8 cellular contexts compared by ENCODE assay signal in the genomic region with DNA sequence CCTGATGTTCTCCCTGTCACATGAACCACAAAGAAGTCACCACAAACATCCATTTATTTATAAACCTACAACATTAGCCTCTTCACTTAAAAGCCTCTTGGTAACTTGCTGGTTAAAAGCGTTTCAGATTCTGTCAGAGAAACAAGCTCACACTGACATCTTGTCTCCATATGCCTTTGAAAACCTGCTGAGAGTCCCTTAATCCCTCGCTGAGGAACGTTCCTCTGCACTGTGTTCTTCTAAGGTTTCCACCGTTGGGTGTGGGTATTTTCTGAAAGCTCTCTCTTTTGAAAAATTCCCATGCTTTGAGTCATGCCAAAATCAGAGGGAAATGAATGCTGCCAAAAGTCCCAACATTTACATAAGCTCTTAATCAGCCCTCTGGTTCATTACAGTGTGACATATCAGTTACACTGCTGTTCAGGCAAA.
DNase-seq lines count a peak whose midpoint lies in the region; ATAC-seq and TF ChIP-seq lines count a peak whose summit lies in the region.

No MANE protein-coding gene starts in this region.

- peak; percentile 81 for DNase-seq in COLO829 (ENCODE audit: low spot score)
- peak; percentile 94 for DNase-seq in IMR-90
- DNase-seq in cerebellar cortex (ENCODE audit: low spot score), result peak; percentile 84
- peak; percentile 61 for DNase-seq in mesenchymal stem cell
- DNase-seq in activated CD4-positive, alpha-beta T cell treated with anti-CD3 and anti-CD28 coated beads, Interleukin-2, amount 10 ng/mL, durations not matched to agents 7 days and 5 days, result no peak
- no peak for DNase-seq in NOMO-1 treated with DMSO at 0.1 percent for 48 hours (lab: John Stamatoyannopoulos, UW; ENCODE audit: unreplicated experiment)

- no peak for TF ChIP-seq POLR2A in IMR-90 (IDR thresholded peaks at IDR 0.05; ENCODE audit: low read depth, low read length)

- no peaks in the 10 kb centered on the region for H3K9me3 Mint-ChIP-seq in activated CD4-positive, alpha-beta T cell treated with anti-CD3 and anti-CD28 coated beads, Interleukin-2, amount 10 ng/mL, durations not matched to agents 7 days and 5 days

- no peak for TF ChIP-seq CTCF in IMR-90 (conservative IDR thresholded peaks at IDR 0.05; ENCODE audit: low read depth, low read length)

- H3K36me3 Mint-ChIP-seq in activated CD4-positive, alpha-beta T cell treated with anti-CD3 and anti-CD28 coated beads, Interleukin-2, amount 10 ng/mL, durations not matched to agents 7 days and 5 days (ENCODE audit: low read depth), result no peaks in the 10 kb centered on the region

- H2BK12ac ChIP-seq in mesenchymal stem cell (ENCODE audit: low read length in 2 of 2), result no peak overlapping the region

- dilution Hi-C loops in IMR-90 (cut with HindIII; ENCODE audit: low sequenced_read_pairs, unreplicated experiment), result no loop called here

- peak overlapping the region; percentile 74 for H4K91ac ChIP-seq in IMR-90 (ENCODE audit: insufficient read depth, low read depth, low read length)
- H4K91ac ChIP-seq in mesenchymal stem cell (ENCODE audit: low read length), result no peak overlapping the region

- H3K36me3 ChIP-seq in IMR-90 (ENCODE audit: control insufficient read depth, insufficient read depth, low read length), result no peaks in the 10 kb centered on the region
- no peaks in the 10 kb centered on the region for H3K36me3 ChIP-seq in mesenchymal stem cell (ENCODE audit: control insufficient read depth in 1 of 2, insufficient read depth in 2 of 2, low read depth in 1 of 2, low read length in 2 of 2)

- H3K4me2 ChIP-seq in IMR-90 (ENCODE audit: low read depth, low read length) (peak overlapping the region; percentile 45), mesenchymal stem cell (ENCODE audit: low read length, poor library complexity, severe bottlenecking) (no peak overlapping the region)

- H4K20me1 ChIP-seq in IMR-90 (ENCODE audit: insufficient read depth, low read length), result no peaks in the 10 kb centered on the region

- no CpG with 5 or more reads among the region's 4 CpGs for WGBS in IMR-90 (ENCODE audit: extremely low coverage in 2 of 2, insufficient read length in 1 of 2), 2 experiments
- 0% methylated on average over 4 of the region's 4 CpGs for WGBS in mesenchymal stem cell

- H4K5ac ChIP-seq in IMR-90 (ENCODE audit: low read depth, low read length), result peak overlapping the region; percentile 1; the same call in 1 of the 2 replicates

- H2AK9ac ChIP-seq in IMR-90 (replicated peaks; ENCODE audit: low read depth, low read length, poor library complexity), result peak overlapping the region; percentile 63

- in situ Hi-C loops in IMR-90 (cut with MboI; ENCODE audit: low sequenced_read_pairs), result no loop called here

- H3K56ac ChIP-seq in IMR-90 (ENCODE audit: extremely low read depth, insufficient read depth, low read length), result peak overlapping the region; percentile 55

- H3K4me1 ChIP-seq in IMR-90 (ENCODE audit: control insufficient read depth, insufficient read depth, low read length) (peaks cover 23% of the 10 kb centered on the region), mesenchymal stem cell (ENCODE audit: control insufficient read depth, insufficient read depth, low read depth, low read length) (peaks cover 13% of the 10 kb centered on the region)

- intact Hi-C loops in IMR-90 (cut with micrococcal nuclease), result loop anchor here (10.0 kb wide), 1 partner anchor 72 kb away; no protein-coding TSS in a partner anchor

- peaks cover 22% of the 10 kb centered on the region for H3K9me1 ChIP-seq in IMR-90 (ENCODE audit: insufficient read depth, low read length)

- H3K14ac ChIP-seq in IMR-90 (replicated peaks; ENCODE audit: low read depth, low read length) (peak overlapping the region; percentile 76), mesenchymal stem cell (ENCODE audit: low read length in 2 of 2) (no peak overlapping the region)

- no peaks in the 10 kb centered on the region for H3K4me1 Mint-ChIP-seq in activated CD4-positive, alpha-beta T cell treated with anti-CD3 and anti-CD28 coated beads, Interleukin-2, amount 10 ng/mL, durations not matched to agents 7 days and 5 days

- peak overlapping the region; percentile 76 for H2BK20ac ChIP-seq in IMR-90 (ENCODE audit: low read depth, low read length)

- CTCF ChIA-PET in IMR-90 (lab: Yijun Ruan, JAX), result interaction anchor here (1.1 to 1.2 kb wide), 2 partner anchors 29 to 83 kb away, joined by 3 to 5 read pairs; no protein-coding TSS in a partner anchor
- CTCF ChIA-PET in activated CD4-positive, alpha-beta T cell treated with anti-CD3 and anti-CD28 coated beads, Interleukin-2, amount 10 ng/mL, durations not matched to agents 7 days and 5 days (lab: Charles Lee), result no interaction called here

- H3K4me3 ChIP-seq in IMR-90 (ENCODE audit: insufficient read depth, low read depth, low read length) (no peak overlapping the region), mesenchymal stem cell (ENCODE audit: insufficient read depth in 1 of 2, low read depth in 1 of 2, low read length in 2 of 2) (no peak overlapping the region)

- H2AK5ac ChIP-seq in IMR-90 (ENCODE audit: low read depth, low read length) (peak overlapping the region; percentile 75), mesenchymal stem cell (ENCODE audit: low read length, severe bottlenecking) (no peak overlapping the region)

- H3K9ac ChIP-seq in IMR-90 (ENCODE audit: low read depth, low read length) (peak overlapping the region; percentile 14; the same call in 1 of the 2 replicates), mesenchymal stem cell (ENCODE audit: low read length) (peak overlapping the region; percentile 66)

- H3K4me3 Mint-ChIP-seq in activated CD4-positive, alpha-beta T cell treated with anti-CD3 and anti-CD28 coated beads, Interleukin-2, amount 10 ng/mL, durations not matched to agents 7 days and 5 days, result no peak overlapping the region

- POLR2A ChIA-PET in IMR-90 (lab: Charles Lee; ENCODE audit: unreplicated experiment), result interaction anchor here (0.9 kb wide), 1 partner anchor 69 kb away, joined by 3 read pairs; no protein-coding TSS in a partner anchor
- POLR2A ChIA-PET in activated CD4-positive, alpha-beta T cell treated with anti-CD3 and anti-CD28 coated beads, Interleukin-2, amount 10 ng/mL, durations not matched to agents 7 days and 5 days (lab: Charles Lee), result no interaction called here

- H3K27me3 Mint-ChIP-seq in activated CD4-positive, alpha-beta T cell treated with anti-CD3 and anti-CD28 coated beads, Interleukin-2, amount 10 ng/mL, durations not matched to agents 7 days and 5 days, result no peaks in the 10 kb centered on the region

- H3K4ac ChIP-seq in IMR-90 (ENCODE audit: low read depth, low read length), result peak overlapping the region; percentile 82
- no peak overlapping the region for H3K4ac ChIP-seq in mesenchymal stem cell (ENCODE audit: low read depth in 1 of 2, low read length in 2 of 2)

- no peaks in the 10 kb centered on the region for H3K79me1 ChIP-seq in IMR-90 (ENCODE audit: low read depth in 1 of 2, low read length in 2 of 2)
- H3K79me1 ChIP-seq in mesenchymal stem cell (replicated peaks; ENCODE audit: low read length, poor library complexity, severe bottlenecking), result no peaks in the 10 kb centered on the region

- peak overlapping the region; percentile 12 for H3K23ac ChIP-seq in IMR-90 (ENCODE audit: low read depth, low read length)
- H3K23ac ChIP-seq in mesenchymal stem cell (ENCODE audit: low read length in 2 of 2), result no peak overlapping the region

- H3K27me3 ChIP-seq in IMR-90 (ENCODE audit: control insufficient read depth, insufficient read depth, low read length) (no peaks in the 10 kb centered on the region), mesenchymal stem cell (ENCODE audit: control insufficient read depth in 1 of 2, insufficient read depth in 1 of 2, low read length in 2 of 2) (no peaks in the 10 kb centered on the region)

- no peaks in the 10 kb centered on the region for H3K9me3 ChIP-seq in IMR-90 (ENCODE audit: control insufficient read depth, insufficient read depth, low read length)
- H3K9me3 ChIP-seq in mesenchymal stem cell (ENCODE audit: control insufficient read depth, low read length), result no peaks in the 10 kb centered on the region

- peak overlapping the region; percentile 75 for H2BK5ac ChIP-seq in IMR-90 (ENCODE audit: low read depth, low read length, poor library complexity, severe bottlenecking)
- H2BK5ac ChIP-seq in mesenchymal stem cell (ENCODE audit: low read depth, low read length, poor library complexity, severe bottlenecking), result no peak overlapping the region

- no peak overlapping the region for H2AFZ ChIP-seq in IMR-90 (replicated peaks; ENCODE audit: low read length, poor library complexity)
- H2AFZ ChIP-seq in mesenchymal stem cell (ENCODE audit: low read depth, low read length), result no peak overlapping the region

- no peak for TF ChIP-seq RAD21 in IMR-90 (IDR thresholded peaks at IDR 0.05; ENCODE audit: low read length)

- peak; percentile 69 for ATAC-seq in IMR-90 (ENCODE audit: low read depth)
- ATAC-seq in HG03025 (IDR thresholded peaks at IDR 0.05; ENCODE audit: low FRiP score, unreplicated experiment), result no peak
- no peak for ATAC-seq in GM18502 (IDR thresholded peaks at IDR 0.05; ENCODE audit: poor library complexity, unreplicated experiment)

- H3K18ac ChIP-seq in IMR-90 (ENCODE audit: low read depth, low read length) (peak overlapping the region; percentile 63; the same call in 1 of the 2 replicates), mesenchymal stem cell (ENCODE audit: low read depth in 1 of 2, low read length in 2 of 2) (no peak overlapping the region)

- peak overlapping the region; percentile 43; the same call in 2 of the 3 replicates for H2BK15ac ChIP-seq in IMR-90 (ENCODE audit: low read depth, low read length)
- H2BK15ac ChIP-seq in mesenchymal stem cell (ENCODE audit: low read depth, poor library complexity, severe bottlenecking), result no peak overlapping the region

- BruUV-seq in IMR-90 (replicated peaks; lab: Mats Ljungman, UMichigan), result no TSS peak

- H4K8ac ChIP-seq in IMR-90 (ENCODE audit: low read depth in 2 of 2, low read length in 2 of 2) (peak overlapping the region; percentile 30 to 47; a peak in 3 of 4 replicates), mesenchymal stem cell (ENCODE audit: low read length) (no peak overlapping the region)

- no peak overlapping the region; the same call in 1 of the 2 replicates for H3K27ac ChIP-seq in IMR-90 (ENCODE audit: insufficient read depth, low read length)
- peak overlapping the region; percentile 0 for H3K27ac ChIP-seq in mesenchymal stem cell (ENCODE audit: low read length, poor library complexity, severe bottlenecking)

- H2BK120ac ChIP-seq in IMR-90 (ENCODE audit: low read depth, low read length), result peak overlapping the region; percentile 92
- no peak overlapping the region for H2BK120ac ChIP-seq in mesenchymal stem cell (ENCODE audit: low read depth, low read length)

- H3K27ac Mint-ChIP-seq in activated CD4-positive, alpha-beta T cell treated with anti-CD3 and anti-CD28 coated beads, Interleukin-2, amount 10 ng/mL, durations not matched to agents 7 days and 5 days, result no peak overlapping the region

TF ChIP-seq in IMR-90, 13 proteins besides CTCF, POLR2A, EP300 and RAD21:
- TF ChIP-seq RFX5 (IDR thresholded peaks at IDR 0.05; ENCODE audit: low read depth, low read length), result no peak
- peak; percentile 61 for TF ChIP-seq FOS (IDR thresholded peaks at IDR 0.05; ENCODE audit: low read depth, low read length)

Comparison
In these comparisons a context has a peak if more than half of its experiments do, and no peak if none do; other contexts are left out.
1. DNase-seq: peak in COLO829 (single experiment), IMR-90 (single experiment), cerebellar cortex (single experiment) and mesenchymal stem cell (single experiment); none in activated CD4-positive, alpha-beta T cell treated with anti-CD3 and anti-CD28 coated beads, Interleukin-2, amount 10 ng/mL, durations not matched to agents 7 days and 5 days (single experiment) and NOMO-1 treated with DMSO at 0.1 percent for 48 hours (single experiment).